Comparison of ENCODE assay signal across 3 cellular contexts in the genomic region with DNA sequence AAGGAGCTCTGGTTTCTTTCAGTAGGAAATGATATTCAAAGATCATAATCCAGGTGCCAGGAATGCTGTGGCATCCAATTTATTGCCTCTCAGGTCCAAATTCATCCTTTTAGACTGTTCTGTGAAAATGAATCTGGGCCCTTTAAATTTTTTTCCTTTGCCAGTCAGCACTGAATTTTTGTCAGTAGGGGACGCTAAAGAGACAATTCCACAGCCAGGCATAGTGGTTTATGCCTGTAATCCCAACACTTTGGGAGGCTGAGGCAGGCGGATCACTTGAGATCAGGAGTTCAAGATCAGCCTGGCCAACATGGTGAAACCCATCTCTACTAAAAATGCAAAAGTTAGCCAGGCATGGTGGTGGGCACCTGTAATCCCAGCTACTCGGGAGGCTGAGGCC.
A peak's percentile ranks its signal among the peaks of the same experiment; 100 is the strongest.
TF ChIP-seq lines count a peak whose summit lies in the region.

No MANE protein-coding gene starts in this region.

TF ChIP-seq in A549, 52 proteins besides CTCF, POLR2A, EP300 and RAD21:
- TF ChIP-seq, protein P1, sequence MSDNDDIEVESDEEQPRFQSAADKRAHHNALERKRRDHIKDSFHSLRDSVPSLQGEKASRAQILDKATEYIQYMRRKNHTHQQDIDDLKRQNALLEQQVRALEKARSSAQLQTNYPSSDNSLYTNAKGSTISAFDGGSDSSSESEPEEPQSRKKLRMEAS (IDR thresholded peaks at IDR 0.05): 0 out of 2 replicates have a peak, but pooled peaks have one; percentile 6

TF ChIP-seq in GM23338, 12 proteins besides CTCF, POLR2A, EP300 and RAD21:
- TF ChIP-seq CREB1 (CRISPR knock-in tag; IDR thresholded peaks at IDR 0.05; ENCODE audit: low read depth): 0 out of 2 replicates have a peak, but pooled peaks have one; percentile 9

TF ChIP-seq in HepG2, 621 proteins besides CTCF, POLR2A, EP300 and RAD21:
- TF ChIP-seq STAG1 (CRISPR knock-in tag; IDR thresholded peaks at IDR 0.05) (peak; percentile 12; the same call in 1 of the 2 replicates), ZBTB33 (CRISPR knock-in tag; IDR thresholded peaks at IDR 0.05) (peak; percentile 44; the same call in 1 of the 2 replicates), TEAD3 (CRISPR knock-in tag; optimal IDR thresholded peaks at IDR 0.05; ENCODE audit: borderline replicate concordance) (peak; percentile 85), ZFP91 (CRISPR knock-in tag; IDR thresholded peaks at IDR 0.05; ENCODE audit: borderline replicate concordance) (peak; percentile 30; the same call in 1 of the 2 replicates)
